ENCODE assay signal across 8 cellular contexts in genomic region chr11:34053161-34053686, GRCh38. TPM values are rescaled to one million over a fixed set of nuclear protein-coding genes. Genes with fewer than 3 reads are reported as not detected.
DNase-seq lines count a peak whose midpoint lies in the region; ATAC-seq and TF ChIP-seq lines count a peak whose summit lies in the region.

No MANE protein-coding gene starts in this region.

- peak overlapping the region; percentile 65 for H3K4me2 ChIP-seq in KMS-11

- no peaks in the 10 kb centered on the region for H3K27me3 ChIP-seq in CD8-positive, alpha-beta T cell (ENCODE audit: insufficient read depth, low read length)
- H3K27me3 ChIP-seq in KMS-11 (ENCODE audit: insufficient read depth, low read depth), result no peaks in the 10 kb centered on the region
- no peaks in the 10 kb centered on the region for H3K27me3 ChIP-seq in SJSA1 (replicated peaks)
- H3K27me3 ChIP-seq in ovary, result no peaks in the 10 kb centered on the region
- no peaks in the 10 kb centered on the region for H3K27me3 ChIP-seq in thymus (ENCODE audit: control insufficient read depth, insufficient read depth)

- no peak for TF ChIP-seq EP300 in ovary (IDR thresholded peaks at IDR 0.05)

- peak overlapping the region; percentile 79 for H3K27ac ChIP-seq in CD8-positive, alpha-beta T cell (ENCODE audit: low read depth, low read length)
- peak overlapping the region; percentile 98 for H3K27ac ChIP-seq in KMS-11
- H3K27ac ChIP-seq in SJSA1, result peak overlapping the region; percentile 99
- peak overlapping the region; percentile 86 to 99 for H3K27ac ChIP-seq in ovary
- peak overlapping the region; percentile 97 for H3K27ac ChIP-seq in thymus (ENCODE audit: low read depth)

- H3K9me3 ChIP-seq in CD8-positive, alpha-beta T cell (ENCODE audit: low read length), result no peaks in the 10 kb centered on the region
- H3K9me3 ChIP-seq in SJSA1 (replicated peaks) (no peaks in the 10 kb centered on the region), ovary (no peaks in the 10 kb centered on the region), thymus (ENCODE audit: control insufficient read depth) (no peaks in the 10 kb centered on the region)

- ATAC-seq in CD8-positive, alpha-beta T cell, result peak; percentile 69
- ATAC-seq in GM21390 (IDR thresholded peaks at IDR 0.05; ENCODE audit: unreplicated experiment), result peak; percentile 36

- H3K36me3 Mint-ChIP-seq in CD8-positive, alpha-beta T cell, result peaks cover 21% of the 10 kb centered on the region

- peak; percentile 53 to 86 (median 76) for DNase-seq in CD8-positive, alpha-beta T cell
- peak; percentile 70 to 77 for DNase-seq in SJSA1 (ENCODE audit: low read depth in 1 of 2, low spot score in 2 of 2)
- DNase-seq in activated naive CD4-positive, alpha-beta T cell treated with anti-CD3 and anti-CD28 coated beads, Interleukin-2, amount 50 U/mL, for 16 hours, result peak; percentile 85
- peak; percentile 77 for DNase-seq in glomerular visceral epithelial cell (ENCODE audit: extremely low spot score)
- DNase-seq in ovary, result peak; percentile 52 to 77 (median 68)

- H3K4me3 Mint-ChIP-seq in CD8-positive, alpha-beta T cell, result peak overlapping the region; percentile 98

- H3K9ac ChIP-seq in KMS-11, result peak overlapping the region; percentile 100

- H2AFZ ChIP-seq in KMS-11 (ENCODE audit: low read depth), result no peak overlapping the region

- peaks cover 39% of the 10 kb centered on the region for H3K4me1 Mint-ChIP-seq in CD8-positive, alpha-beta T cell (ENCODE audit: low read depth)

- peaks cover 61% of the 10 kb centered on the region for H3K79me2 ChIP-seq in KMS-11 (ENCODE audit: insufficient read depth, low read depth)

- TF ChIP-seq CTCF in CD8-positive, alpha-beta T cell (IDR thresholded peaks at IDR 0.05), result no peak
- TF ChIP-seq CTCF in KMS-11 (conservative IDR thresholded peaks at IDR 0.05; ENCODE audit: low read depth, low read length) (no peak), ovary (IDR thresholded peaks at IDR 0.05) (no peak)

- H4K20me1 ChIP-seq in KMS-11 (ENCODE audit: insufficient read depth), result peaks cover 43% of the 10 kb centered on the region

- WGBS in ovary, 3 donors, result 0 to 1% (median 1%) methylated on average over 24 of the region's 24 CpGs
- under 1% methylated on average over 24 of the region's 24 CpGs for WGBS in thymus

- intact Hi-C loops in CD8-positive, alpha-beta T cell (cut with DNase I, micrococcal nuclease), result loop anchor here (1.0 to 10.0 kb wide), 11 partner anchors 10 to 1609 kb away; partner anchors contain the start of genes TCP11L1 (in 2 of the 2), ABTB2 (in 1 of the 2), CAT (in 1 of the 2) and CSTF3 (in 1 of the 2)
- intact Hi-C loops in ovary (cut with DNase I), result loop anchor here (5.0 to 10.0 kb wide), 4 partner anchors 52 to 304 kb away; partner anchors contain the start of genes NAT10 (in 4 of the 4) and ABTB2 (in 1 of the 4)

- CTCF ChIA-PET in CD8-positive, alpha-beta T cell (lab: Charles Lee), result no interaction called here

- POLR2A ChIA-PET in CD8-positive, alpha-beta T cell (lab: Charles Lee), result interaction anchor here (0.9 to 3.5 kb wide), 8 partner anchors 12 to 305 kb away, joined by 3 to 46 read pairs (median 4); partner anchors contain the start of genes ABTB2 and NAT10

- peaks cover 49% of the 10 kb centered on the region for H3K4me1 ChIP-seq in CD8-positive, alpha-beta T cell (ENCODE audit: insufficient read depth, low read length)
- H3K4me1 ChIP-seq in KMS-11 (ENCODE audit: low read depth, poor library complexity, severe bottlenecking), result peaks cover 51% of the 10 kb centered on the region
- H3K4me1 ChIP-seq in SJSA1 (replicated peaks), result peaks cover 16% of the 10 kb centered on the region
- H3K4me1 ChIP-seq in ovary (ENCODE audit: insufficient read depth), result peaks cover 5% of the 10 kb centered on the region
- no peaks in the 10 kb centered on the region for H3K4me1 ChIP-seq in thymus (ENCODE audit: control insufficient read depth, insufficient read depth, low read length)

- no peak for TF ChIP-seq POLR2A in ovary (IDR thresholded peaks at IDR 0.05)

- H3K4me3 ChIP-seq in CD8-positive, alpha-beta T cell (ENCODE audit: low read depth, low read length), result peak overlapping the region; percentile 85
- H3K4me3 ChIP-seq in KMS-11 (IDR thresholded peaks at IDR 0.05; ENCODE audit: insufficient read depth, low read depth, low read length) (no peak overlapping the region), SJSA1 (peak overlapping the region; percentile 86), ovary (peak overlapping the region; percentile 97), thymus (ENCODE audit: low read length) (peak overlapping the region; percentile 100)

- peak overlapping the region; percentile 96 for H3K27ac Mint-ChIP-seq in CD8-positive, alpha-beta T cell

- H3K36me3 ChIP-seq in CD8-positive, alpha-beta T cell (ENCODE audit: insufficient read depth, low read length), result no peaks in the 10 kb centered on the region
- H3K36me3 ChIP-seq in KMS-11 (ENCODE audit: insufficient read depth), result 0 out of 2 replicates have a peak, but pooled peaks cover 7% of the 10 kb centered on the region
- peaks cover 65% of the 10 kb centered on the region for H3K36me3 ChIP-seq in SJSA1
- no peaks in the 10 kb centered on the region for H3K36me3 ChIP-seq in ovary
- H3K36me3 ChIP-seq in thymus (ENCODE audit: control insufficient read depth, insufficient read depth), result peaks cover 8% of the 10 kb centered on the region

- H3K9me3 Mint-ChIP-seq in CD8-positive, alpha-beta T cell, result no peaks in the 10 kb centered on the region

- H3K27me3 Mint-ChIP-seq in CD8-positive, alpha-beta T cell (ENCODE audit: low read depth), result peaks cover 3% of the 10 kb centered on the region

RNA-seq across cellular contexts. Expression of gene CAPRIN1, which starts 1.7 kb away (rescaled TPM):
- 100 to 1,000 TPM in 1 of 2 experiments, 10 to 100 TPM in 1; 92.8 to 102 TPM for total RNA-seq in CD8-positive, alpha-beta T cell
- 126 and 193 TPM in 2 replicates for total RNA-seq in SJSA1 (2014; rRNA removed; shearing (Covaris generic))
- 100 to 1,000 TPM; 107 to 196 (median 160) TPM for total RNA-seq in ovary
- polyA plus RNA-seq in ovary (100 to 1,000 TPM in 1 of 2 donors, 10 to 100 TPM in 1; 74.2 to 214 TPM), thymus (98.1 TPM)

RNA-seq across cellular contexts. Expression of gene NAT10, which starts 52.2 kb away (rescaled TPM):
- 10 to 100 TPM; 51.1 to 59.6 TPM for total RNA-seq in CD8-positive, alpha-beta T cell
- total RNA-seq in SJSA1 (2014; rRNA removed; shearing (Covaris generic)), result 27.5 and 36.4 TPM in 2 replicates
- 10 to 100 TPM; 20.5 to 60.9 (median 49.1) TPM for total RNA-seq in ovary
- 10 to 100 TPM; 19.8 to 60.2 TPM for polyA plus RNA-seq in ovary
- 31.1 TPM for polyA plus RNA-seq in thymus
